1 cellular context compared by ENCODE assay signal in genomic region chr17:28370035-28370743, GRCh38.
TF ChIP-seq lines count a peak whose summit lies in the region.

Gene VTN (minus strand): TSS chr17:28370307. CDS start chr17:28370203, 104 bp downstream.

TF ChIP-seq in HepG2, 621 proteins besides CTCF, POLR2A, EP300 and RAD21 (continued from another document and continues in another):
- TF ChIP-seq KIAA2018 (CRISPR knock-in tag; IDR thresholded peaks at IDR 0.05; ENCODE audit: borderline replicate concordance) = no peak
- no peak for TF ChIP-seq PBX3 (CRISPR knock-in tag; IDR thresholded peaks at IDR 0.05; ENCODE audit: borderline replicate concordance)
- TF ChIP-seq GABPB1 (CRISPR knock-in tag; IDR thresholded peaks at IDR 0.05) = no peak; the same call in 1 of the 2 replicates
- 0 out of 2 replicates have a peak, but pooled peaks have one; percentile 3 for TF ChIP-seq FOXP1 (IDR thresholded peaks at IDR 0.05)
- peak; percentile 76 for TF ChIP-seq FOXP1 (CRISPR knock-in tag; IDR thresholded peaks at IDR 0.05)
- TF ChIP-seq ZFP62 (CRISPR knock-in tag; IDR thresholded peaks at IDR 0.05) = no peak
- TF ChIP-seq BCL6 (CRISPR knock-in tag; IDR thresholded peaks at IDR 0.05) = peak; percentile 92
- no peak for TF ChIP-seq CREB3 (CRISPR knock-in tag; IDR thresholded peaks at IDR 0.05)
- TF ChIP-seq RARG (CRISPR knock-in tag; IDR thresholded peaks at IDR 0.05; ENCODE audit: low read depth) = no peak
- TF ChIP-seq RFXANK (CRISPR knock-in tag; IDR thresholded peaks at IDR 0.05) = no peak
- TF ChIP-seq ZNF326 (CRISPR knock-in tag; IDR thresholded peaks at IDR 0.05; ENCODE audit: borderline replicate concordance) = no peak
- TF ChIP-seq ZNF891 (CRISPR knock-in tag; IDR thresholded peaks at IDR 0.05) = 0 out of 2 replicates have a peak, but pooled peaks have one; percentile 21
- TF ChIP-seq HNF1A (IDR thresholded peaks at IDR 0.05; ENCODE audit: low read depth) = peak; percentile 67; the same call in 1 of the 2 replicates
- peak; percentile 82; the same call in 1 of the 2 replicates for TF ChIP-seq HNF1A (CRISPR knock-in tag; IDR thresholded peaks at IDR 0.05; ENCODE audit: borderline replicate concordance)
- no peak for TF ChIP-seq ZFP36L2 (CRISPR knock-in tag; IDR thresholded peaks at IDR 0.05)
- no peak for TF ChIP-seq CC2D1A (CRISPR knock-in tag; IDR thresholded peaks at IDR 0.05)
- TF ChIP-seq ZNF709 (CRISPR knock-in tag; IDR thresholded peaks at IDR 0.05) = no peak
- TF ChIP-seq ETV6 (CRISPR knock-in tag; conservative IDR thresholded peaks at IDR 0.05) = no peak; the same call in 1 of the 2 replicates
- TF ChIP-seq RBM22 (optimal IDR thresholded peaks at IDR 0.05; ENCODE audit: low read length) = peak; percentile 64
- no peak for TF ChIP-seq PCBP2 (optimal IDR thresholded peaks at IDR 0.05; ENCODE audit: low read depth, low read length, poor library complexity, severe bottlenecking)
- no peak for TF ChIP-seq ZNF34 (CRISPR knock-in tag; IDR thresholded peaks at IDR 0.05; ENCODE audit: borderline replicate concordance)
- TF ChIP-seq CEBPZ (IDR thresholded peaks at IDR 0.05; ENCODE audit: low read length) = no peak
- peak; percentile 90 for TF ChIP-seq POGK (CRISPR knock-in tag; conservative IDR thresholded peaks at IDR 0.05)
- peak; percentile 94 for TF ChIP-seq DPF2 (CRISPR knock-in tag; IDR thresholded peaks at IDR 0.05; ENCODE audit: borderline replicate concordance, low read depth)
- TF ChIP-seq KDM5B (CRISPR knock-in tag; IDR thresholded peaks at IDR 0.05; ENCODE audit: borderline replicate concordance) = peak; percentile 84; the same call in 1 of the 2 replicates
- TF ChIP-seq SYNCRIP (IDR thresholded peaks at IDR 0.05; ENCODE audit: insufficient read depth, low read depth, low read length) = no peak
- TF ChIP-seq ZNF451 (CRISPR knock-in tag; IDR thresholded peaks at IDR 0.05) = no peak
- TF ChIP-seq ARID4A (CRISPR knock-in tag; IDR thresholded peaks at IDR 0.05; ENCODE audit: borderline replicate concordance) = no peak; the same call in 1 of the 2 replicates
- no peak for TF ChIP-seq EZH2 (conservative IDR thresholded peaks at IDR 0.05; ENCODE audit: low read depth, low read length)
